ENCODE assay signal across 11 cellular contexts in the genomic region with DNA sequence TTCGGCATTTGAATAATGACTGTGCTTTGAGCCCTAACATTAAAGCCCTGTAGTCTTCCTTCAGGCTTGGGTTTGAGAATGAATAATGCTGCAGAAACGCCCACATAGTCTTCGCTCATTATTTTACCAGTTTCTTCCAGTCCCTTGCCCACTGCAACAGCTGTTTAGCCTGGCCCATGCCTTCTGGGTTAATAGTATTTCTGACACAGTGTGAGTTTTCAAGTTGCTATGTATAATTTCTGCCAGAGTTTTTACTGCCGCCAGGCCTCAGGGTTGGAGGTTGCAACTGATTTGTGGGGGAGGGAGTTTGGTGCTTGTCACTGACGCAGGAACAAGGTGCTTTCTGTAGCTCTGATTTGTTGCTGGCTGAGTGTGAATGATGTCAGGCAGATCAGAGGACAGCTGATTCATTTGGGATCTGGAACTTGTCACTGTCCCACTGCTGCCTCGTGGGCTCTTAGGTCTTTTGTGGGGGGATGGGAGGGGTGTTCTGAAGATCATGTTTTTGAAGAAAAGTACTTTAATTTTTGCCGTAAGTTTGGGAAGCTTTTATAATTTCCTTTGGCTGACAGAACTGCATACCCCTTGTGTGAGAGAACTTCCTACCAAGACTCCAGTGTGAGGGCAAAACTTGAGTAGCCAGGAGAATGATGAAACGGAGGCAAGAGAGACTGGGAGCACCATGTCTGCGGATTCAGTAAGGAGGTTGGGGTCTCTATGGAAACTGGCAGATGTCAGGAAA.
DNase-seq lines count a peak whose midpoint lies in the region; ATAC-seq, FAIRE-seq and TF ChIP-seq lines count a peak whose summit lies in the region.
"Had no signal": no experiment of that assay in that cellular context is flagged by ENCODE, and none has a peak within 500 bp of the region (broad histone marks: within the 10 kb centered on the region; RNA-seq: fewer than 3 reads in every experiment).

No MANE protein-coding gene starts in this region.

- POLR2A ChIA-PET in naive thymus-derived CD8-positive, alpha-beta T cell (lab: Charles Lee): no interaction called here

- no peak for FAIRE-seq in kidney (lab: Jason Lieb, UNC)

- no peaks in the 10 kb centered on the region for H3K27me3 ChIP-seq in ascending aorta

- H3K27ac ChIP-seq in ascending aorta (peak overlapping the region; percentile 83 to 87), kidney (ENCODE audit: low read depth in 2 of 2, low read length in 2 of 2) (peak overlapping the region; percentile 25 to 39)
- H3K27ac ChIP-seq: 22Rv1 had no signal

- peaks cover 0 to 2% (median 1%) of the 10 kb centered on the region in 4 donors for H3K4me1 Mint-ChIP-seq in naive thymus-derived CD8-positive, alpha-beta T cell

- H3K27me3 Mint-ChIP-seq in naive thymus-derived CD8-positive, alpha-beta T cell: peaks cover 0 to 3% (median 0%) of the 10 kb centered on the region in 5 donors

- DNase-seq in DMS 273 (lab: John Stamatoyannopoulos, UW; ENCODE audit: unreplicated experiment) (peak; percentile 39), DMS 273 treated with DMSO at 0.1 percent for 48 hours (lab: John Stamatoyannopoulos, UW) (no peak), ascending aorta (ENCODE audit: low spot score in 2 of 2) (peak; percentile 42 to 87), kidney (no peak), stromal cell of bone marrow (ENCODE audit: low read depth) (peak; percentile 79), NCI-H345 treated with DMSO at 0.1 percent for 48 hours (lab: John Stamatoyannopoulos, UW; ENCODE audit: unreplicated experiment) (no peak)
- DNase-seq in central memory CD4-positive, alpha-beta T cell: no peak
- DNase-seq in naive thymus-derived CD8-positive, alpha-beta T cell: no peak
- DNase-seq: SHP77 treated with DMSO at 0.1 percent for 48 hours had no signal

- H3K4me1 ChIP-seq in ascending aorta (peaks cover 2 to 7% of the 10 kb centered on the region in 2 donors), kidney (ENCODE audit: control insufficient read depth in 1 of 2, insufficient read depth in 1 of 2, low read depth in 1 of 2, low read length in 2 of 2) (peaks cover 0 to 3% of the 10 kb centered on the region in 2 donors)

- intact Hi-C loops in ascending aorta (cut with DNase I) (loop anchor here (2.0 kb wide), 2 partner anchors 21 to 111 kb away; a partner anchor contains a TSS), kidney (cut with DNase I) (no loop called here)

- H3K27ac Mint-ChIP-seq in naive thymus-derived CD8-positive, alpha-beta T cell: no peak overlapping the region

- H3K9me3 Mint-ChIP-seq in naive thymus-derived CD8-positive, alpha-beta T cell: no peaks in the 10 kb centered on the region

- H3K4me3 ChIP-seq in ascending aorta (peak overlapping the region in 1 of 2 donors; percentile 37), kidney (ENCODE audit: low read length in 2 of 2) (no peak overlapping the region)

- H3K36me3 ChIP-seq in ascending aorta: no peaks in the 10 kb centered on the region
- H3K36me3 ChIP-seq in kidney (ENCODE audit: control insufficient read depth in 1 of 2, insufficient read depth in 2 of 2, low read length in 2 of 2): no peaks in the 10 kb centered on the region

- H3K4me3 Mint-ChIP-seq in naive thymus-derived CD8-positive, alpha-beta T cell: no peak overlapping the region

- no peak for ATAC-seq in naive thymus-derived CD8-positive, alpha-beta T cell
- ATAC-seq: HCT116 had no signal

- H3K36me3 Mint-ChIP-seq in naive thymus-derived CD8-positive, alpha-beta T cell: no peaks in the 10 kb centered on the region

- peak overlapping the region in 1 of 2 donors; percentile 20 for H3K9ac ChIP-seq in kidney (ENCODE audit: low read length in 2 of 2)

- H3K9me3 ChIP-seq in ascending aorta (no peaks in the 10 kb centered on the region), kidney (ENCODE audit: control insufficient read depth in 1 of 2, low read length in 2 of 2) (no peaks in the 10 kb centered on the region)

- TF ChIP-seq CTCF in ascending aorta (IDR thresholded peaks at IDR 0.05) (no peak), kidney (IDR thresholded peaks at IDR 0.05; ENCODE audit: borderline replicate concordance, extremely low read depth, insufficient read depth) (no peak)

Comparison
In these comparisons a context has a peak if more than half of its experiments do, and no peak if none do; other contexts are left out.
1. DNase-seq: peak in DMS 273 (single experiment), ascending aorta (2 of 2) and stromal cell of bone marrow (single experiment); none in DMS 273 treated with DMSO at 0.1 percent for 48 hours (single experiment), kidney (single experiment), central memory CD4-positive, alpha-beta T cell (single experiment), naive thymus-derived CD8-positive, alpha-beta T cell (0 of 10) and NCI-H345 treated with DMSO at 0.1 percent for 48 hours (single experiment).